1 cellular context compared by ENCODE assay signal in the genomic region with DNA sequence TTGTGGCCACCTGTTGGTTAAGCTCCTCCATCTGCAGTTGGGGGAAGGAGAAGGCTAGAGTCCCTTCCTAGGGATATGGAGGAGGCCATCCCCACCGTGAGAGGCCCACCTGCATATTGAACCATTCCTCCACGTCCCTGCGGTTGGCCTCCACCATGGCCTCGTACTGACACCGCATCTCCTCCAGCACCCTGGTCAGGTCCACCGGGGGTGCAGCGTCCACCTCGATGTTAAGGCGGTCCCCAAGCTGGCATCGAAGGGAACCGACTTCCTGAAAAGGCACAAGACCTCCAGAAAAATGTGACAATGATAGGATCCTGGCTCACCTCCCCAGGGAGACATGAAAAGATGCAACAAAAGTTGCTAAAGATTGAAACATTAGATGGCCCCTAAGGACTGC.
TF ChIP-seq lines count a peak whose summit lies in the region.

No MANE protein-coding gene starts in this region.

TF ChIP-seq in SK-N-SH, 30 proteins besides CTCF, POLR2A, EP300 and RAD21:
- TF ChIP-seq, protein P1, sequence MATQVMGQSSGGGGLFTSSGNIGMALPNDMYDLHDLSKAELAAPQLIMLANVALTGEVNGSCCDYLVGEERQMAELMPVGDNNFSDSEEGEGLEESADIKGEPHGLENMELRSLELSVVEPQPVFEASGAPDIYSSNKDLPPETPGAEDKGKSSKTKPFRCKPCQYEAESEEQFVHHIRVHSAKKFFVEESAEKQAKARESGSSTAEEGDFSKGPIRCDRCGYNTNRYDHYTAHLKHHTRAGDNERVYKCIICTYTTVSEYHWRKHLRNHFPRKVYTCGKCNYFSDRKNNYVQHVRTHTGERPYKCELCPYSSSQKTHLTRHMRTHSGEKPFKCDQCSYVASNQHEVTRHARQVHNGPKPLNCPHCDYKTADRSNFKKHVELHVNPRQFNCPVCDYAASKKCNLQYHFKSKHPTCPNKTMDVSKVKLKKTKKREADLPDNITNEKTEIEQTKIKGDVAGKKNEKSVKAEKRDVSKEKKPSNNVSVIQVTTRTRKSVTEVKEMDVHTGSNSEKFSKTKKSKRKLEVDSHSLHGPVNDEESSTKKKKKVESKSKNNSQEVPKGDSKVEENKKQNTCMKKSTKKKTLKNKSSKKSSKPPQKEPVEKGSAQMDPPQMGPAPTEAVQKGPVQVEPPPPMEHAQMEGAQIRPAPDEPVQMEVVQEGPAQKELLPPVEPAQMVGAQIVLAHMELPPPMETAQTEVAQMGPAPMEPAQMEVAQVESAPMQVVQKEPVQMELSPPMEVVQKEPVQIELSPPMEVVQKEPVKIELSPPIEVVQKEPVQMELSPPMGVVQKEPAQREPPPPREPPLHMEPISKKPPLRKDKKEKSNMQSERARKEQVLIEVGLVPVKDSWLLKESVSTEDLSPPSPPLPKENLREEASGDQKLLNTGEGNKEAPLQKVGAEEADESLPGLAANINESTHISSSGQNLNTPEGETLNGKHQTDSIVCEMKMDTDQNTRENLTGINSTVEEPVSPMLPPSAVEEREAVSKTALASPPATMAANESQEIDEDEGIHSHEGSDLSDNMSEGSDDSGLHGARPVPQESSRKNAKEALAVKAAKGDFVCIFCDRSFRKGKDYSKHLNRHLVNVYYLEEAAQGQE (IDR thresholded peaks at IDR 0.05; ENCODE audit: low read depth, low read length), result peak; percentile 43; the same call in 1 of the 2 replicates
- TF ChIP-seq NRF1 (IDR thresholded peaks at IDR 0.05; ENCODE audit: low read depth, low read length) (no peak), JUND (IDR thresholded peaks at IDR 0.05) (no peak)
- TF ChIP-seq, protein P2, sequence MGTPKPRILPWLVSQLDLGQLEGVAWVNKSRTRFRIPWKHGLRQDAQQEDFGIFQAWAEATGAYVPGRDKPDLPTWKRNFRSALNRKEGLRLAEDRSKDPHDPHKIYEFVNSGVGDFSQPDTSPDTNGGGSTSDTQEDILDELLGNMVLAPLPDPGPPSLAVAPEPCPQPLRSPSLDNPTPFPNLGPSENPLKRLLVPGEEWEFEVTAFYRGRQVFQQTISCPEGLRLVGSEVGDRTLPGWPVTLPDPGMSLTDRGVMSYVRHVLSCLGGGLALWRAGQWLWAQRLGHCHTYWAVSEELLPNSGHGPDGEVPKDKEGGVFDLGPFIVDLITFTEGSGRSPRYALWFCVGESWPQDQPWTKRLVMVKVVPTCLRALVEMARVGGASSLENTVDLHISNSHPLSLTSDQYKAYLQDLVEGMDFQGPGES (IDR thresholded peaks at IDR 0.05; ENCODE audit: low read depth, low read length), result no peak
TF ChIP-seq in SK-N-SH: peak in this region for 1.
